In genomic region chr11:17760102-17761029, GRCh38 we compare ENCODE assay signal across 9 cellular contexts. TPM values are rescaled to one million over a fixed set of nuclear protein-coding genes. Genes with fewer than 3 reads are reported as not detected.
DNase-seq lines count a peak whose midpoint lies in the region; ATAC-seq and TF ChIP-seq lines count a peak whose summit lies in the region.
"Had no signal": no experiment of that assay in that cellular context is flagged by ENCODE, and none has a peak within 500 bp of the region (broad histone marks: within the 10 kb centered on the region; RNA-seq: fewer than 3 reads in every experiment).

No MANE protein-coding gene starts in this region.

- H3K27me3 ChIP-seq in adipocyte (replicated peaks; ENCODE audit: control insufficient read depth, insufficient read depth, low read length) (peaks cover 37% of the 10 kb centered on the region), thyroid gland (no peaks in the 10 kb centered on the region)

- peaks cover 13% of the 10 kb centered on the region for H3K9me3 ChIP-seq in adipocyte (ENCODE audit: control insufficient read depth, low read length)
- H3K9me3 ChIP-seq in thyroid gland: no peaks in the 10 kb centered on the region

- DNase-seq in stimulated activated CD4-positive, alpha-beta T cell treated with anti-CD3 and anti-CD28 coated beads, Interleukin-1b, Interleukin-23, amount 100 ng/mL, for 48 hours: peak; percentile 19
- DNase-seq in stimulated activated CD4-positive, alpha-beta T cell treated with anti-CD3 and anti-CD28 coated beads, Interleukin-4, amount 100 ng/mL, for 24 hours: no peak
- peak; percentile 25 for DNase-seq in NCI-H226
- peak; percentile 40 for DNase-seq in adipocyte (ENCODE audit: low read depth)
- DNase-seq in iPS DF 4.7 (ENCODE audit: extremely low read depth, low spot score): peak; percentile 64
- peak; percentile 62 to 70 for DNase-seq in thyroid gland

- ATAC-seq in HG02623 (IDR thresholded peaks at IDR 0.05; ENCODE audit: unreplicated experiment) (peak; percentile 75), GM18520 (IDR thresholded peaks at IDR 0.05; ENCODE audit: unreplicated experiment) (no peak)

- WGBS in thyroid gland, 2 donors: 49 to 62% methylated on average over 21 to 23 of the region's 23 CpGs

- TF ChIP-seq CTCF in thyroid gland (IDR thresholded peaks at IDR 0.05): peak in 4 of 6 experiments; percentile 48 to 74 (median 66)

- intact Hi-C loops in thyroid gland (cut with DNase I): no loop called here

- H3K4me1 ChIP-seq in adipocyte (ENCODE audit: control insufficient read depth, insufficient read depth, low read length) (no peaks in the 10 kb centered on the region), thyroid gland (no peaks in the 10 kb centered on the region)

- H3K9ac ChIP-seq in adipocyte (ENCODE audit: low read length): no peak overlapping the region

- no peak overlapping the region for H3K4me3 ChIP-seq in adipocyte (ENCODE audit: low read length)
- H3K4me3 ChIP-seq in thyroid gland (replicated peaks in 1 of 3): no peak overlapping the region

- TF ChIP-seq POLR2A in thyroid gland (IDR thresholded peaks at IDR 0.05): no peak

- H3K27ac ChIP-seq in thyroid gland: no peak overlapping the region

- H3K36me3 ChIP-seq in adipocyte (ENCODE audit: control insufficient read depth, insufficient read depth, low read length, severe bottlenecking) (no peaks in the 10 kb centered on the region), thyroid gland (no peaks in the 10 kb centered on the region)

RNA-seq across cellular contexts. Expression of gene KCNC1, which starts 25.8 kb away (rescaled TPM):
- total RNA-seq in thyroid gland: under 1 TPM in 2 of 4 donors, not detected in 2; under 0.01 to 0.73 TPM
- total RNA-seq: subcutaneous adipose tissue had no signal

RNA-seq across cellular contexts. Expression of gene MYOD1, which starts 41.0 kb away (rescaled TPM):
- not detected for total RNA-seq in thyroid gland
- total RNA-seq: subcutaneous adipose tissue had no signal
